Comparison of ENCODE assay signal across 39 cellular contexts in the genomic region with DNA sequence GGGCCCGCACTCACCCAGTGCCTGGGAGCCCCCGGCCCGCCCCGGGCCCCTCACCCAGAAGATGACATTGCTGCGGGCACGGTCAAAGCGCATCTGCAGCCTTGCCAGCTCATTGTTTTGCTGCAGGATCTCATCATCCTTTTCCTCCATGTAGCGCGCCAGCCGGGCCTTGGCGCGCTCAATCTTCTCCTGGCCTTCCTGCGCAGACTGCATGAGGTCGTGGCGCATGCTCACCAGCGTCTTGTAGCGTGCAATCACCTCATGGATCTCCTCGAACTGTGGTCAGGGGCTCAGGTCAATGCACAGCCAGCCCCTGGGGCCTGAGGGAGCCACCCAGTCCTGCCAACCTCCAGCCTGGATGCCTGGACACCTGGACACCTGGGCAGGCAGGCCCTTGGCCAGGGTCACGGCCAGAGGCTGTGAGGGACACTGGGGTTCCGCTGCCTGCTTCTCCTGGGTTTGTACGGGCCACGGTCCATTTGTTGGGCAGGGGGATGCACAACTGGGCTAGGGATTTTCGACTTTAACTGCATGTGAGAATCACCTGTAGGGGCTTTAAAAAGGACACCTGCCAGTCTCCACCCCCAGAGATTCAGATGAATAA. TPM values are rescaled to one million over a fixed set of nuclear protein-coding genes. Genes with fewer than 3 reads are reported as not detected.
"Had no signal": no experiment of that assay in that cellular context is flagged by ENCODE, and none has a peak within 500 bp of the region (broad histone marks: within the 10 kb centered on the region; RNA-seq: fewer than 3 reads in every experiment).

No MANE protein-coding gene starts in this region.

- H3K4me3 Mint-ChIP-seq: activated CD4-positive, alpha-beta memory T cell treated with anti-CD3 and anti-CD28 coated beads for 36 hours; activated CD4-positive, alpha-beta T cell treated with anti-CD3 and anti-CD28 coated beads for 36 hours; activated CD4-positive, alpha-beta T cell treated with anti-CD3 and anti-CD28 coated beads, Interleukin-2, amount 10 ng/mL, durations not matched to agents 24 days and 14 days; activated CD8-positive, alpha-beta memory T cell treated with anti-CD3 and anti-CD28 coated beads, Interleukin-2, amount 10 ng/mL, durations not matched to agents 7 days and 5 days; activated CD8-positive, alpha-beta T cell treated with anti-CD3 and anti-CD28 coated beads, Interleukin-2, amount 10 ng/mL, durations not matched to agents 7 days and 5 days; activated naive CD4-positive, alpha-beta T cell treated with anti-CD3 and anti-CD28 coated beads, Interleukin-2, amount 10 ng/mL, durations not matched to agents 7 days and 5 days; activated naive CD8-positive, alpha-beta T cell treated with anti-CD3 and anti-CD28 coated beads, Interleukin-2, amount 10 ng/mL, durations not matched to agents 7 days and 5 days; activated T-helper 1 cell treated with anti-CD3 and anti-CD28 coated beads, Interleukin-12 subunit alpha, Interleukin-12 subunit beta, Interleukin-2, Interleukin-4 antibody, amounts not matched to agents 30 ng/mL and 10 ng/mL and 1 ng/mL, durations not matched to agents 14 hours and 24 hours and 36 hours; central memory CD8-positive, alpha-beta T cell; effector memory CD8-positive, alpha-beta T cell; T-helper 17 cell had no signal

- H3K27me3 ChIP-seq: ascending aorta, breast epithelium, cardiac muscle cell, gastroesophageal sphincter had no signal

- H3K36me3 ChIP-seq: ascending aorta, breast epithelium, cardiac muscle cell, esophagus squamous epithelium, gastroesophageal sphincter, heart right ventricle had no signal

- H3K4me3 ChIP-seq: ascending aorta, breast epithelium, cardiac muscle cell, esophagus squamous epithelium, gastroesophageal sphincter, heart right ventricle had no signal

- H3K9me3 ChIP-seq: ascending aorta, breast epithelium, esophagus squamous epithelium, gastroesophageal sphincter, heart right ventricle had no signal

- ATAC-seq: activated CD4-positive, alpha-beta T cell treated with anti-CD3 and anti-CD28 coated beads for 36 hours; activated CD8-positive, alpha-beta memory T cell treated with anti-CD3 and anti-CD28 coated beads, Interleukin-2, amount 10 ng/mL, durations not matched to agents 7 days and 5 days; activated CD8-positive, alpha-beta T cell treated with anti-CD3 and anti-CD28 coated beads, Interleukin-2, amount 10 ng/mL, durations not matched to agents 7 days and 5 days; activated naive CD4-positive, alpha-beta T cell treated with anti-CD3 and anti-CD28 coated beads, Interleukin-2, amount 50 U/mL, for 72 hours; effector memory CD8-positive, alpha-beta T cell; gastroesophageal sphincter; T-helper 17 cell had no signal

- H3K27ac ChIP-seq: breast epithelium, epithelial cell of prostate, esophagus squamous epithelium, gastroesophageal sphincter, heart right ventricle had no signal

- H3K4me1 ChIP-seq: breast epithelium, esophagus squamous epithelium, gastroesophageal sphincter had no signal

- DNase-seq: activated CD4-positive, alpha-beta memory T cell treated with anti-CD3 and anti-CD28 coated beads for 36 hours; activated CD4-positive, alpha-beta T cell treated with anti-CD3 and anti-CD28 coated beads for 36 hours; activated CD4-positive, alpha-beta T cell treated with anti-CD3 and anti-CD28 coated beads, Interleukin-2, amount 10 ng/mL, durations not matched to agents 24 days and 14 days; activated CD4-positive, CD25-positive, alpha-beta regulatory T cell; activated CD4-positive, CD25-positive, alpha-beta regulatory T cell treated with anti-CD3 and anti-CD28 coated beads, Interleukin-2, amount 50 U/mL, for 72 hours; activated CD8-positive, alpha-beta memory T cell treated with anti-CD3 and anti-CD28 coated beads, Interleukin-2, amount 10 ng/mL, durations not matched to agents 7 days and 5 days; activated CD8-positive, alpha-beta memory T cell treated with anti-CD3 and anti-CD28 coated beads, Interleukin-2, amount 50 U/mL, for 4 hours; activated CD8-positive, alpha-beta T cell treated with anti-CD3 and anti-CD28 coated beads, Interleukin-2, amount 10 ng/mL, durations not matched to agents 7 days and 5 days; activated gamma-delta T cell; activated naive CD4-positive, alpha-beta T cell; activated naive CD4-positive, alpha-beta T cell treated with anti-CD3 and anti-CD28 coated beads, Interleukin-2, amount 10 ng/mL, durations not matched to agents 7 days and 5 days; activated naive CD8-positive, alpha-beta T cell treated with anti-CD3 and anti-CD28 coated beads, Interleukin-2, amount 10 ng/mL, durations not matched to agents 7 days and 5 days; activated T-cell treated with anti-CD3 and anti-CD28 coated beads, Interleukin-2, amount 50 U/mL, for 1 hour; activated T-cell treated with anti-CD3 and anti-CD28 coated beads, Interleukin-2, amount 50 U/mL, for 48 hours; cortex of kidney; dermis blood vessel endothelial cell; effector CD4-positive, alpha-beta T cell; effector memory CD8-positive, alpha-beta T cell; esophagus squamous epithelium; foreskin melanocyte; heart right ventricle; T-helper 1 cell; T-helper 17 cell had no signal

- H3K27ac Mint-ChIP-seq: activated CD4-positive, alpha-beta memory T cell treated with anti-CD3 and anti-CD28 coated beads for 36 hours; activated CD4-positive, alpha-beta T cell treated with anti-CD3 and anti-CD28 coated beads for 36 hours; activated CD4-positive, alpha-beta T cell treated with anti-CD3 and anti-CD28 coated beads, Interleukin-2, amount 10 ng/mL, durations not matched to agents 24 days and 14 days; activated CD8-positive, alpha-beta memory T cell treated with anti-CD3 and anti-CD28 coated beads, Interleukin-2, amount 10 ng/mL, durations not matched to agents 7 days and 5 days; activated naive CD4-positive, alpha-beta T cell treated with anti-CD3 and anti-CD28 coated beads, Interleukin-2, amount 10 ng/mL, durations not matched to agents 7 days and 5 days; activated naive CD4-positive, alpha-beta T cell treated with anti-CD3 and anti-CD28 coated beads, Interleukin-2, amount 50 U/mL, for 72 hours; activated naive CD8-positive, alpha-beta T cell treated with anti-CD3 and anti-CD28 coated beads, Interleukin-2, amount 10 ng/mL, durations not matched to agents 7 days and 5 days; activated T-helper 1 cell treated with anti-CD3 and anti-CD28 coated beads, Interleukin-12 subunit alpha, Interleukin-12 subunit beta, Interleukin-2, Interleukin-4 antibody, amounts not matched to agents 30 ng/mL and 10 ng/mL and 1 ng/mL, durations not matched to agents 14 hours and 24 hours and 36 hours; brain; T-helper 17 cell had no signal

- H3K9me3 Mint-ChIP-seq: activated CD4-positive, alpha-beta memory T cell treated with anti-CD3 and anti-CD28 coated beads for 36 hours; activated CD4-positive, alpha-beta T cell treated with anti-CD3 and anti-CD28 coated beads, Interleukin-2, amount 10 ng/mL, durations not matched to agents 24 days and 14 days; activated naive CD4-positive, alpha-beta T cell treated with anti-CD3 and anti-CD28 coated beads, Interleukin-2, amount 10 ng/mL, durations not matched to agents 7 days and 5 days; activated naive CD4-positive, alpha-beta T cell treated with anti-CD3 and anti-CD28 coated beads, Interleukin-2, amount 50 U/mL, for 72 hours; activated naive CD8-positive, alpha-beta T cell treated with anti-CD3 and anti-CD28 coated beads, Interleukin-2, amount 10 ng/mL, durations not matched to agents 7 days and 5 days; activated T-helper 1 cell treated with anti-CD3 and anti-CD28 coated beads, Interleukin-12 subunit alpha, Interleukin-12 subunit beta, Interleukin-2, Interleukin-4 antibody, amounts not matched to agents 30 ng/mL and 10 ng/mL and 1 ng/mL, durations not matched to agents 14 hours and 24 hours and 36 hours; central memory CD8-positive, alpha-beta T cell; effector memory CD8-positive, alpha-beta T cell had no signal

- H3K27me3 Mint-ChIP-seq: activated CD4-positive, alpha-beta memory T cell treated with anti-CD3 and anti-CD28 coated beads for 36 hours; central memory CD8-positive, alpha-beta T cell had no signal

- H3K36me3 Mint-ChIP-seq: activated CD4-positive, alpha-beta memory T cell treated with anti-CD3 and anti-CD28 coated beads for 36 hours; activated CD8-positive, alpha-beta memory T cell treated with anti-CD3 and anti-CD28 coated beads, Interleukin-2, amount 10 ng/mL, durations not matched to agents 7 days and 5 days; activated naive CD4-positive, alpha-beta T cell treated with anti-CD3 and anti-CD28 coated beads, Interleukin-2, amount 10 ng/mL, durations not matched to agents 7 days and 5 days; activated naive CD4-positive, alpha-beta T cell treated with anti-CD3 and anti-CD28 coated beads, Interleukin-2, amount 50 U/mL, for 72 hours; activated naive CD8-positive, alpha-beta T cell treated with anti-CD3 and anti-CD28 coated beads, Interleukin-2, amount 10 ng/mL, durations not matched to agents 7 days and 5 days; brain had no signal

RNA-seq across cellular contexts. Expression of gene CCDC42, which starts 9.2 kb away (rescaled TPM):
- total RNA-seq: activated naive CD4-positive, alpha-beta T cell treated with anti-CD3 and anti-CD28 coated beads, Interleukin-2, amount 50 U/mL, for 72 hours; ascending aorta; breast epithelium; cardiac muscle cell; cerebellum; dermis blood vessel endothelial cell; endothelial cell of umbilical vein; esophagus squamous epithelium; fibroblast of lung; fibroblast of villous mesenchyme; gastroesophageal sphincter; glomerular endothelial cell had no signal
- polyA plus RNA-seq: cardiac muscle cell, endothelial cell of umbilical vein, esophagus, fibroblast of lung, heart right ventricle had no signal

RNA-seq across cellular contexts. Expression of gene SPDYE4, which starts 22.9 kb away (rescaled TPM):
- total RNA-seq: activated CD4-positive, alpha-beta memory T cell treated with anti-CD3 and anti-CD28 coated beads for 36 hours; activated CD4-positive, alpha-beta T cell treated with anti-CD3 and anti-CD28 coated beads for 36 hours; activated CD4-positive, alpha-beta T cell treated with anti-CD3 and anti-CD28 coated beads, Interleukin-2, amount 10 ng/mL, durations not matched to agents 24 days and 14 days; activated CD8-positive, alpha-beta memory T cell treated with anti-CD3 and anti-CD28 coated beads for 36 hours; activated CD8-positive, alpha-beta memory T cell treated with anti-CD3 and anti-CD28 coated beads, Interleukin-2, amount 10 ng/mL, durations not matched to agents 7 days and 5 days; activated CD8-positive, alpha-beta T cell treated with anti-CD3 and anti-CD28 coated beads, Interleukin-2, amount 10 ng/mL, durations not matched to agents 7 days and 5 days; activated naive CD4-positive, alpha-beta T cell treated with anti-CD3 and anti-CD28 coated beads, Interleukin-2, amount 50 U/mL, for 72 hours; activated naive CD8-positive, alpha-beta T cell treated with anti-CD3 and anti-CD28 coated beads, Interleukin-2, amount 10 ng/mL, durations not matched to agents 7 days and 5 days; activated T-helper 1 cell treated with anti-CD3 and anti-CD28 coated beads, Interleukin-12 subunit alpha, Interleukin-12 subunit beta, Interleukin-2, Interleukin-4 antibody, amounts not matched to agents 30 ng/mL and 10 ng/mL and 1 ng/mL, durations not matched to agents 14 hours and 24 hours and 36 hours; ascending aorta; breast epithelium; cardiac muscle cell; cerebellum; dermis blood vessel endothelial cell; endothelial cell of umbilical vein; esophagus squamous epithelium; fibroblast of lung; fibroblast of villous mesenchyme; gastroesophageal sphincter; glomerular endothelial cell; heart right ventricle; T-helper 17 cell had no signal
- polyA plus RNA-seq: cardiac muscle cell, endothelial cell of umbilical vein, esophagus, fibroblast of lung, heart right ventricle had no signal
